Comparison of ENCODE assay signal across 1 cellular context in the genomic region with DNA sequence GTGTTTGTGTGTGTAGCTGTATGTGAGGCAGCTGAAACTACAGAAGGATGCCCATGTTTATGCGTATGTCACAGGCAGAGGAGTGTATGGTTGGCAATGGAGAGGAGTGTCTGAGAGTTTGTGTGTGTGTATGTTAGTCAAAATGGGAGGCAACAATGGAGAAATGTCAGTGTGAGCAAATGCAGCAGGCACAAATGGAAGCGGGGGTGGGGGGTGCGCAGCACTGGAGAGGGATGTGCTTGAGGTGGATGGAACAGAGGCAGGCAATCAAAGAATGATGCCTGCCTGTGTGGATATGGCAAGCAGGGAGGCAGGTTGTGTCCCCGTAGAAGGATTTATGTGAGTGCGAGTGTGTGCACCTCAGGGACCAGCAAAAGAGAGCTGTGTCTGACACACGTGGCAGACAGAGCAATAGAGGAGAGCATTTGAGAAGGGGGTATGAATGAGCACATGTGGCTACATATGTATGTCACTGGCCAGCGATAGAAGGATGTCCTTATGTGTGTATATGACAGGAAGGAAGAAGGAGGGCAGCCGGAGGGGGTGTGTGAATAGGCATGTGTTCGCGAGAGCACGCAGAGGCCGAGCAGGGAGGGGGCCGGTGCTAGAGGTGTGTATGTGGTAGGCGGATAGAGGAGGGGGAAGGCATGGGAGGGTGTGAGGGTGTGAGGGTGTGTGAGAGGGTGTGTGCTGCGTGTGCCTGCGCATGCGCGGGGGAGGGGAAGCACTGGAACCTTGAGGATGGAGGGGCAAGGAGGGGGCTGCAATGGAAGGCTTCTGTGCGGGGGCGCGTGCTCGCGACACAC.
TF ChIP-seq lines count a peak whose summit lies in the region.

No MANE protein-coding gene starts in this region.

TF ChIP-seq in neural cell, 6 proteins besides CTCF, POLR2A, EP300 and RAD21 (continued from another document):
- TF ChIP-seq MXI1 (conservative IDR thresholded peaks at IDR 0.05; ENCODE audit: poor library complexity, severe bottlenecking) = peak; percentile 63
- no peak for TF ChIP-seq EZH2 (IDR thresholded peaks at IDR 0.05; ENCODE audit: borderline replicate concordance, insufficient read depth, low read length, poor library complexity, severe bottlenecking)
